In the genomic region with DNA sequence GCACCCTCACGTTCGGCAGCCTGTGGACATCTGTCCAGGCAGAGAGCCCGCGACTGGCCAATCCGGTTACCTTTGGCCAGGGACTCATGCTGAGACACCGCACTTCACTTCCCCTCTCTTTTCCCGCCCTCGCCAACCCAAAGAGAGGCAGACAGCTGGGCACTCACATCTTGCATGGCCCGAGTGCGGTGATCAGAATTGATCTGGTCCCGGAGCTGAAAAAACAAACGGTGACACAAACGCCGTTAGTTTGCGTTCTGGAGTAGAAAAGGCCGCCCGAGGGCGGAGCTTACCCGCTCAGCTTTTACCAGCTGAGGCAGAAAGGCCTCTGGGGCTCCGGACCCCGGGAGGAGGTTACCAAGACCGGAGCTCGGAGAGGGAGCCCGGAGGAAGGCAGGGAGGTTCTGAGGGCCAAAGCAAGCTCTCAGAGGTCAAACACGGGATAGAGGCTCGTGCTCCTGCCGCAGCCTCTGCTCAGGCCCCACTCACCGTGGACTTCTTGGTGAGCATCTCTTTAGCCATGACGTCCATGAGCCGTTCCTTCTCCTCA, we compare ENCODE assay signal across 1 cellular context.
TF ChIP-seq lines count a peak whose summit lies in the region.

No MANE protein-coding gene starts in this region.

TF ChIP-seq in HepG2, 621 proteins besides CTCF, POLR2A, EP300 and RAD21 (continues in another document):
- TF ChIP-seq ZNF670 (CRISPR knock-in tag; IDR thresholded peaks at IDR 0.05; ENCODE audit: borderline replicate concordance): peak; percentile 68; the same call in 1 of the 2 replicates
- no peak for TF ChIP-seq FOXA1 (IDR thresholded peaks at IDR 0.05)
- TF ChIP-seq FOXA1 (CRISPR knock-in tag; IDR thresholded peaks at IDR 0.05): no peak
- peak; percentile 3; the same call in 1 of the 2 replicates for TF ChIP-seq HOXA5 (CRISPR knock-in tag; IDR thresholded peaks at IDR 0.05)
- 0 out of 2 replicates have a peak, but pooled peaks have one; percentile 75 for TF ChIP-seq ZNF674 (CRISPR knock-in tag; IDR thresholded peaks at IDR 0.05; ENCODE audit: low read depth)
- TF ChIP-seq, protein P1, sequence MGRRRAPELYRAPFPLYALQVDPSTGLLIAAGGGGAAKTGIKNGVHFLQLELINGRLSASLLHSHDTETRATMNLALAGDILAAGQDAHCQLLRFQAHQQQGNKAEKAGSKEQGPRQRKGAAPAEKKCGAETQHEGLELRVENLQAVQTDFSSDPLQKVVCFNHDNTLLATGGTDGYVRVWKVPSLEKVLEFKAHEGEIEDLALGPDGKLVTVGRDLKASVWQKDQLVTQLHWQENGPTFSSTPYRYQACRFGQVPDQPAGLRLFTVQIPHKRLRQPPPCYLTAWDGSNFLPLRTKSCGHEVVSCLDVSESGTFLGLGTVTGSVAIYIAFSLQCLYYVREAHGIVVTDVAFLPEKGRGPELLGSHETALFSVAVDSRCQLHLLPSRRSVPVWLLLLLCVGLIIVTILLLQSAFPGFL (CRISPR knock-in tag; IDR thresholded peaks at IDR 0.05): 0 out of 2 replicates have a peak, but pooled peaks have one; percentile 14
- no peak; the same call in 1 of the 2 replicates for TF ChIP-seq CREB3 (CRISPR knock-in tag; IDR thresholded peaks at IDR 0.05)
- TF ChIP-seq NR2F2 (IDR thresholded peaks at IDR 0.05; ENCODE audit: borderline replicate concordance, low read depth): 0 out of 2 replicates have a peak, but pooled peaks have one; percentile 28
- TF ChIP-seq MTA1 (CRISPR knock-in tag; IDR thresholded peaks at IDR 0.05; ENCODE audit: borderline replicate concordance): no peak
- TF ChIP-seq, protein P2, sequence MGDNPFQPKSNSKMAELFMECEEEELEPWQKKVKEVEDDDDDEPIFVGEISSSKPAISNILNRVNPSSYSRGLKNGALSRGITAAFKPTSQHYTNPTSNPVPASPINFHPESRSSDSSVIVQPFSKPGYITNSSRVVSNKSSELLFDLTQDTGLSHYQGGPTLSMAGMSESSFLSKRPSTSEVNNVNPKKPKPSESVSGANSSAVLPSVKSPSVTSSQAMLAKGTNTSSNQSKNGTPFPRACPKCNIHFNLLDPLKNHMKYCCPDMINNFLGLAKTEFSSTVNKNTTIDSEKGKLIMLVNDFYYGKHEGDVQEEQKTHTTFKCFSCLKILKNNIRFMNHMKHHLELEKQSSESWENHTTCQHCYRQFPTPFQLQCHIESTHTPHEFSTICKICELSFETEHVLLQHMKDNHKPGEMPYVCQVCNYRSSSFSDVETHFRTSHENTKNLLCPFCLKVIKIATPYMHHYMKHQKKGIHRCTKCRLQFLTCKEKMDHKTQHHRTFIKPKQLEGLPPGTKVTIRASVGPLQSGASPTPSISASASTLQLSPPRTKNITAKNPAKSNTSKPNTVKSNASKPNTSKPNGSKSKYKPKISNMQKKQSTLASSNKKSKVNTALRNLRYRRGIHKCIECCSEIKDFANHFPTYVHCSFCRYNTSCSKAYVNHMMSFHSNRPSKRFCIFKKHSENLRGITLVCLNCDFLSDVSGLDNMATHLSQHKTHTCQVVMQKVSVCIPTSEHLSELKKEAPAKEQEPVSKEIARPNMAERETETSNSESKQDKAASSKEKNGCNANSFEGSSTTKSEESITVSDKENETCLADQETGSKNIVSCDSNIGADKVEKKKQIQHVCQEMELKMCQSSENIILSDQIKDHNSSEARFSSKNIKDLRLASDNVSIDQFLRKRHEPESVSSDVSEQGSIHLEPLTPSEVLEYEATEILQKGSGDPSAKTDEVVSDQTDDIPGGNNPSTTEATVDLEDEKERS (CRISPR knock-in tag; IDR thresholded peaks at IDR 0.05): no peak; the same call in 1 of the 2 replicates
- 0 out of 2 replicates have a peak, but pooled peaks have one; percentile 77 for TF ChIP-seq ISX (CRISPR knock-in tag; conservative IDR thresholded peaks at IDR 0.05)
- TF ChIP-seq ZNF180 (CRISPR knock-in tag; IDR thresholded peaks at IDR 0.05; ENCODE audit: borderline replicate concordance, low read depth): peak; percentile 67; the same call in 1 of the 2 replicates
- peak; percentile 30; the same call in 1 of the 2 replicates for TF ChIP-seq ZSCAN12 (CRISPR knock-in tag; IDR thresholded peaks at IDR 0.05)
- 0 out of 2 replicates have a peak, but pooled peaks have one; percentile 28 for TF ChIP-seq E2F2 (CRISPR knock-in tag; IDR thresholded peaks at IDR 0.05; ENCODE audit: borderline replicate concordance)
- TF ChIP-seq, protein P3, sequence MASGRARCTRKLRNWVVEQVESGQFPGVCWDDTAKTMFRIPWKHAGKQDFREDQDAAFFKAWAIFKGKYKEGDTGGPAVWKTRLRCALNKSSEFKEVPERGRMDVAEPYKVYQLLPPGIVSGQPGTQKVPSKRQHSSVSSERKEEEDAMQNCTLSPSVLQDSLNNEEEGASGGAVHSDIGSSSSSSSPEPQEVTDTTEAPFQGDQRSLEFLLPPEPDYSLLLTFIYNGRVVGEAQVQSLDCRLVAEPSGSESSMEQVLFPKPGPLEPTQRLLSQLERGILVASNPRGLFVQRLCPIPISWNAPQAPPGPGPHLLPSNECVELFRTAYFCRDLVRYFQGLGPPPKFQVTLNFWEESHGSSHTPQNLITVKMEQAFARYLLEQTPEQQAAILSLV (CRISPR knock-in tag; IDR thresholded peaks at IDR 0.05; ENCODE audit: borderline replicate concordance): no peak
- TF ChIP-seq XBP1 (CRISPR knock-in tag; IDR thresholded peaks at IDR 0.05): peak; percentile 31; the same call in 1 of the 2 replicates
- no peak for TF ChIP-seq TGIF2 (CRISPR knock-in tag; IDR thresholded peaks at IDR 0.05)
- 0 out of 2 replicates have a peak, but pooled peaks have one; percentile 21 for TF ChIP-seq TFDP1 (CRISPR knock-in tag; IDR thresholded peaks at IDR 0.05; ENCODE audit: borderline replicate concordance)
- TF ChIP-seq ZNF550 (CRISPR knock-in tag; IDR thresholded peaks at IDR 0.05; ENCODE audit: borderline replicate concordance): no peak
- no peak for TF ChIP-seq CBX5 (CRISPR knock-in tag; IDR thresholded peaks at IDR 0.05; ENCODE audit: borderline replicate concordance)
- no peak for TF ChIP-seq DNMT1 (CRISPR knock-in tag; IDR thresholded peaks at IDR 0.05)
- peak; percentile 16; the same call in 1 of the 2 replicates for TF ChIP-seq ZNF256 (CRISPR knock-in tag; conservative IDR thresholded peaks at IDR 0.05)
- TF ChIP-seq AFF4 (CRISPR knock-in tag; IDR thresholded peaks at IDR 0.05): no peak
- 0 out of 2 replicates have a peak, but pooled peaks have one; percentile 61 for TF ChIP-seq ETS1 (CRISPR knock-in tag; IDR thresholded peaks at IDR 0.05)
- TF ChIP-seq, protein P4, sequence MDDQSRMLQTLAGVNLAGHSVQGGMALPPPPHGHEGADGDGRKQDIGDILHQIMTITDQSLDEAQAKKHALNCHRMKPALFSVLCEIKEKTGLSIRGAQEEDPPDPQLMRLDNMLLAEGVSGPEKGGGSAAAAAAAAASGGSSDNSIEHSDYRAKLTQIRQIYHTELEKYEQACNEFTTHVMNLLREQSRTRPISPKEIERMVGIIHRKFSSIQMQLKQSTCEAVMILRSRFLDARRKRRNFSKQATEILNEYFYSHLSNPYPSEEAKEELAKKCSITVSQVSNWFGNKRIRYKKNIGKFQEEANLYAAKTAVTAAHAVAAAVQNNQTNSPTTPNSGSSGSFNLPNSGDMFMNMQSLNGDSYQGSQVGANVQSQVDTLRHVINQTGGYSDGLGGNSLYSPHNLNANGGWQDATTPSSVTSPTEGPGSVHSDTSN (CRISPR knock-in tag; IDR thresholded peaks at IDR 0.05; ENCODE audit: borderline replicate concordance): 0 out of 2 replicates have a peak, but pooled peaks have one; percentile 7
- no peak for TF ChIP-seq ZMYM2 (CRISPR knock-in tag; IDR thresholded peaks at IDR 0.05)
- no peak for TF ChIP-seq HNRNPUL1 (IDR thresholded peaks at IDR 0.05; ENCODE audit: low read depth, low read length)
- TF ChIP-seq ATF7-NPFF (CRISPR knock-in tag; IDR thresholded peaks at IDR 0.05; ENCODE audit: low read depth): 0 out of 2 replicates have a peak, but pooled peaks have one; percentile 23
- TF ChIP-seq ZNF816 (CRISPR knock-in tag; IDR thresholded peaks at IDR 0.05; ENCODE audit: borderline replicate concordance): peak; percentile 53; the same call in 1 of the 2 replicates
- no peak for TF ChIP-seq ZNF597 (CRISPR knock-in tag; IDR thresholded peaks at IDR 0.05)
- no peak for TF ChIP-seq ZNF792 (CRISPR knock-in tag; IDR thresholded peaks at IDR 0.05)
- no peak for TF ChIP-seq JUND (CRISPR knock-in tag; IDR thresholded peaks at IDR 0.05)
- TF ChIP-seq ZNF331 (CRISPR knock-in tag; IDR thresholded peaks at IDR 0.05): no peak
- TF ChIP-seq MAFG (CRISPR knock-in tag; IDR thresholded peaks at IDR 0.05): no peak
- TF ChIP-seq ZNF775 (CRISPR knock-in tag; IDR thresholded peaks at IDR 0.05; ENCODE audit: borderline replicate concordance): 0 out of 2 replicates have a peak, but pooled peaks have one; percentile 34
- TF ChIP-seq SATB2 (CRISPR knock-in tag; IDR thresholded peaks at IDR 0.05): peak; percentile 74; the same call in 1 of the 2 replicates
- TF ChIP-seq, protein P5, sequence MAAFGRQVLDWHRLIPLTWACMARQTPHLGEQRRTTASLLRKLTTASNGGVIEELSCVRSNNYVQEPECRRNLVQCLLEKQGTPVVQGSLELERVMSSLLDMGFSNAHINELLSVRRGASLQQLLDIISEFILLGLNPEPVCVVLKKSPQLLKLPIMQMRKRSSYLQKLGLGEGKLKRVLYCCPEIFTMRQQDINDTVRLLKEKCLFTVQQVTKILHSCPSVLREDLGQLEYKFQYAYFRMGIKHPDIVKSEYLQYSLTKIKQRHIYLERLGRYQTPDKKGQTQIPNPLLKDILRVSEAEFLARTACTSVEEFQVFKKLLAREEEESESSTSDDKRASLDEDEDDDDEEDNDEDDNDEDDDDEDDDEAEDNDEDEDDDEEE (CRISPR knock-in tag; IDR thresholded peaks at IDR 0.05): 0 out of 2 replicates have a peak, but pooled peaks have one; percentile 20
- peak; percentile 80; the same call in 1 of the 2 replicates for TF ChIP-seq ZSCAN20 (CRISPR knock-in tag; IDR thresholded peaks at IDR 0.05; ENCODE audit: borderline replicate concordance)
- 0 out of 2 replicates have a peak, but pooled peaks have one; percentile 3 for TF ChIP-seq ZNF232 (CRISPR knock-in tag; IDR thresholded peaks at IDR 0.05; ENCODE audit: borderline replicate concordance)
- TF ChIP-seq ZNF598 (CRISPR knock-in tag; IDR thresholded peaks at IDR 0.05; ENCODE audit: borderline replicate concordance): no peak
- no peak for TF ChIP-seq RBFOX2 (IDR thresholded peaks at IDR 0.05; ENCODE audit: low read depth, low read length)
